ENCODE assay signal across 8 cellular contexts in genomic region chr2:88059979-88060906, GRCh38. TPM values are rescaled to one million over a fixed set of nuclear protein-coding genes. Genes with fewer than 3 reads are reported as not detected.
A peak's percentile ranks its signal among the peaks of the same experiment; 100 is the strongest.
DNase-seq lines count a peak whose midpoint lies in the region; ATAC-seq, FAIRE-seq and TF ChIP-seq lines count a peak whose summit lies in the region.

No MANE protein-coding gene starts in this region.

- H3K9me3 ChIP-seq in PC-9 (ENCODE audit: insufficient read depth, low read depth) = no peaks in the 10 kb centered on the region
- no peaks in the 10 kb centered on the region for H3K9me3 ChIP-seq in liver (ENCODE audit: control insufficient read depth in 4 of 4, low read length in 3 of 4)
- H3K9me3 ChIP-seq in vagina = no peaks in the 10 kb centered on the region

- H3K36me3 ChIP-seq in PC-9 (ENCODE audit: low read depth) (no peaks in the 10 kb centered on the region), bronchial epithelial cell (ENCODE audit: control insufficient read depth, insufficient read depth, low read length) (no peaks in the 10 kb centered on the region), liver (ENCODE audit: control insufficient read depth in 4 of 4, insufficient read depth in 3 of 4, low read depth in 1 of 4, low read length in 3 of 4) (no peaks in the 10 kb centered on the region), vagina (no peaks in the 10 kb centered on the region)

- TF ChIP-seq RAD21 in liver (IDR thresholded peaks at IDR 0.05) = peak; percentile 97 to 98

- intact Hi-C loops in PC-9 (cut with micrococcal nuclease; ENCODE audit: unreplicated experiment) (loop anchor here (1.0 to 5.0 kb wide), 3 partner anchors 98 to 1253 kb away; no protein-coding TSS in a partner anchor), vagina (cut with DNase I) (loop anchor here (5.0 kb wide), 1 partner anchor 102 kb away; no protein-coding TSS in a partner anchor)

- no peak for FAIRE-seq in D721Med (lab: Jason Lieb, UNC)
- no peak for FAIRE-seq in bronchial epithelial cell (lab: Jason Lieb, UNC)

- H2AFZ ChIP-seq in PC-9 = no peak overlapping the region

- H3K9ac ChIP-seq in liver (ENCODE audit: low read depth in 1 of 2, low read length in 2 of 2) = no peak overlapping the region

- H3K4me1 ChIP-seq in PC-9 (replicated peaks; ENCODE audit: insufficient read depth) (peaks cover 9% of the 10 kb centered on the region; the same call in 1 of the 2 replicates), liver (ENCODE audit: control insufficient read depth in 4 of 4, insufficient read depth in 4 of 4, low read length in 3 of 4) (peaks cover 0 to 6% (median 5%) of the 10 kb centered on the region in 4 donors), vagina (peaks cover 6% of the 10 kb centered on the region)

- WGBS in liver = 22% methylated on average over 5 of the region's 5 CpGs

- H3K79me2 ChIP-seq in PC-9 (ENCODE audit: low read depth) = peaks cover under 1% of the 10 kb centered on the region

- no TSS peak for BruUV-seq in PC-9 (replicated peaks; lab: Mats Ljungman, UMichigan)

- no peaks in the 10 kb centered on the region for H3F3A ChIP-seq in PC-9 (ENCODE audit: insufficient read depth, low read depth)

- TF ChIP-seq POLR2A in vagina (IDR thresholded peaks at IDR 0.05) = no peak

- no peak for ATAC-seq in HG02970 (IDR thresholded peaks at IDR 0.05; ENCODE audit: low FRiP score, unreplicated experiment)

- H3K4me3 ChIP-seq in PC-9 (no peak overlapping the region), bronchial epithelial cell (ENCODE audit: low read depth, low read length) (no peak overlapping the region), liver (ENCODE audit: low read depth in 1 of 3, low read length in 3 of 3) (no peak overlapping the region), vagina (no peak overlapping the region)

- no peaks in the 10 kb centered on the region for H4K20me1 ChIP-seq in PC-9 (ENCODE audit: insufficient read depth)

- TF ChIP-seq CTCF in D721Med (IDR thresholded peaks at IDR 0.05; ENCODE audit: insufficient read depth, missing control alignments) = peak; percentile 83
- peak; percentile 87 for TF ChIP-seq CTCF in PC-9 (conservative IDR thresholded peaks at IDR 0.05)
- TF ChIP-seq CTCF in bronchial epithelial cell (IDR thresholded peaks at IDR 0.05; ENCODE audit: insufficient read depth, low read length, severe bottlenecking) = peak; percentile 73
- TF ChIP-seq CTCF in liver (IDR thresholded peaks at IDR 0.05; ENCODE audit: low read depth, low read length, missing input control) = peak; percentile 78
- peak in 2 of 3 experiments; percentile 36 to 54 for TF ChIP-seq CTCF in vagina (IDR thresholded peaks at IDR 0.05)

- peak; percentile 38 for DNase-seq in D721Med (ENCODE audit: insufficient read length, low spot score)
- peak; percentile 39 for DNase-seq in GM19238 (ENCODE audit: insufficient read length, low spot score)
- peak; percentile 11 for DNase-seq in KG1 (lab: John Stamatoyannopoulos, UW)
- DNase-seq in PC-9 = peak; percentile 15 to 55
- peak; percentile 60 for DNase-seq in bronchial epithelial cell (ENCODE audit: low read depth)
- no peak for DNase-seq in vagina (ENCODE audit: extremely low spot score in 2 of 2)

- H3K9me2 ChIP-seq in PC-9 (ENCODE audit: insufficient read depth) = no peaks in the 10 kb centered on the region

- H3K27ac ChIP-seq in PC-9 (no peak overlapping the region), liver (ENCODE audit: low read depth in 1 of 2, low read length in 2 of 2) (no peak overlapping the region), vagina (no peak overlapping the region)

- CTCF ChIA-PET in PC-9 (lab: Charles Lee) = interaction anchor here (0.6 to 1.5 kb wide), 5 partner anchors 13 to 105 kb away, joined by 3 to 20 read pairs (median 3); no protein-coding TSS in a partner anchor

- no peak overlapping the region for H3K4me2 ChIP-seq in PC-9

- H3K27me3 ChIP-seq in PC-9 (ENCODE audit: insufficient read depth, low read depth) (no peaks in the 10 kb centered on the region), bronchial epithelial cell (ENCODE audit: control insufficient read depth, insufficient read depth, low read length) (no peaks in the 10 kb centered on the region), liver (ENCODE audit: control insufficient read depth in 4 of 4, insufficient read depth in 4 of 4, low read length in 3 of 4) (no peaks in the 10 kb centered on the region), vagina (no peaks in the 10 kb centered on the region)

- POLR2A ChIA-PET in PC-9 (lab: Charles Lee; ENCODE audit: unreplicated experiment) = no interaction called here

TF ChIP-seq in liver, 16 proteins besides CTCF, POLR2A, EP300 and RAD21:
- no peak for TF ChIP-seq REST (IDR thresholded peaks at IDR 0.05)
- no peak for TF ChIP-seq GABPA (IDR thresholded peaks at IDR 0.05 in 1 of 2, conservative IDR thresholded peaks at IDR 0.05 in 1 of 2)
- TF ChIP-seq JUND (IDR thresholded peaks at IDR 0.05) = no peak
- peak; percentile 39 to 94 for TF ChIP-seq HNF4A (conservative IDR thresholded peaks at IDR 0.05)
- TF ChIP-seq SP1 (IDR thresholded peaks at IDR 0.05) = no peak
- TF ChIP-seq NR2F2 (IDR thresholded peaks at IDR 0.05) = peak; percentile 73
- TF ChIP-seq MAX (IDR thresholded peaks at IDR 0.05) = no peak
- TF ChIP-seq TAF1 (conservative IDR thresholded peaks at IDR 0.05) = no peak
- no peak for TF ChIP-seq FOXA2 (IDR thresholded peaks at IDR 0.05)
- no peak for TF ChIP-seq ATF3 (IDR thresholded peaks at IDR 0.05)
- TF ChIP-seq FOXA1 (IDR thresholded peaks at IDR 0.05) = no peak
- TF ChIP-seq ZBTB33 (IDR thresholded peaks at IDR 0.05) = no peak
- no peak for TF ChIP-seq YY1 (IDR thresholded peaks at IDR 0.05)
- TF ChIP-seq HNF4G (IDR thresholded peaks at IDR 0.05) = peak; percentile 54
- peak; percentile 16 to 71 for TF ChIP-seq RXRA (IDR thresholded peaks at IDR 0.05)
- no peak for TF ChIP-seq EGR1 (IDR thresholded peaks at IDR 0.05; ENCODE audit: low read depth in 2 of 2)

RNA-seq across cellular contexts. Expression of gene KRCC1, which starts 4.7 kb away (rescaled TPM):
- total RNA-seq in PC-9 (2021) = 12.3 and 17.4 TPM in 2 replicates
- total RNA-seq in bronchial epithelial cell = 8.4 and 13.6 TPM in 2 replicates
- total RNA-seq in liver = 10 to 100 TPM in 1 of 2 donors, 1 to 10 TPM in 1; 7.0 to 10.0 TPM
- polyA plus RNA-seq in liver = 10 to 100 TPM; 12.9 to 14.8 TPM
- 24.3 TPM for total RNA-seq in vagina

RNA-seq across cellular contexts. Expression of gene SMYD1, which starts 7.4 kb away (rescaled TPM):
- total RNA-seq in PC-9 (2021) (not detected in 2 replicates), bronchial epithelial cell (not detected in 2 replicates), liver (not detected), vagina (not detected)
- not detected for polyA plus RNA-seq in liver

RNA-seq across cellular contexts. Expression of gene RNU2-63P, which starts 43.9 kb away (rescaled TPM):
- total RNA-seq in PC-9 (2021) (3.9 TPM in 1 of 2 replicates, not detected in the other), bronchial epithelial cell (26.9 TPM in 1 of 2 replicates, not detected in the other), liver (not detected), vagina (not detected)
- polyA plus RNA-seq in liver = not detected

Comparison
In these comparisons a context has a peak if more than half of its experiments do, and no peak if none do; other contexts are left out.
1. DNase-seq: peak in D721Med (single experiment), GM19238 (single experiment), KG1 (single experiment), PC-9 (2 of 2) and bronchial epithelial cell (single experiment); none in vagina (0 of 2).
2. Peak in every context shown above with its lines, with median percentiles within 50 percentile points of each other: CTCF ChIP-seq.